ENCODE assay signal across 2 cellular contexts in genomic region chr1:23481904-23482303, GRCh38.
A peak's percentile ranks its signal among the peaks of the same experiment; 100 is the strongest.
TF ChIP-seq lines count a peak whose summit lies in the region.

No MANE protein-coding gene starts in this region.

TF ChIP-seq in HepG2, 621 proteins besides CTCF, POLR2A, EP300 and RAD21:
- no peak for TF ChIP-seq CHCHD3 (CRISPR knock-in tag; IDR thresholded peaks at IDR 0.05)
- no peak for TF ChIP-seq ZNF556 (CRISPR knock-in tag; IDR thresholded peaks at IDR 0.05; ENCODE audit: borderline replicate concordance)
- TF ChIP-seq FOXO4 (CRISPR knock-in tag; conservative IDR thresholded peaks at IDR 0.05): 0 out of 2 replicates have a peak, but pooled peaks have one; percentile 29
- TF ChIP-seq ZKSCAN1 (IDR thresholded peaks at IDR 0.05; ENCODE audit: low read length): 0 out of 2 replicates have a peak, but pooled peaks have one; percentile 55

TF ChIP-seq in SK-N-SH treated with all-trans-retinoic acid at 6 μM for 48 hours, 23 proteins besides CTCF, POLR2A, EP300 and RAD21:
- TF ChIP-seq, protein P1, sequence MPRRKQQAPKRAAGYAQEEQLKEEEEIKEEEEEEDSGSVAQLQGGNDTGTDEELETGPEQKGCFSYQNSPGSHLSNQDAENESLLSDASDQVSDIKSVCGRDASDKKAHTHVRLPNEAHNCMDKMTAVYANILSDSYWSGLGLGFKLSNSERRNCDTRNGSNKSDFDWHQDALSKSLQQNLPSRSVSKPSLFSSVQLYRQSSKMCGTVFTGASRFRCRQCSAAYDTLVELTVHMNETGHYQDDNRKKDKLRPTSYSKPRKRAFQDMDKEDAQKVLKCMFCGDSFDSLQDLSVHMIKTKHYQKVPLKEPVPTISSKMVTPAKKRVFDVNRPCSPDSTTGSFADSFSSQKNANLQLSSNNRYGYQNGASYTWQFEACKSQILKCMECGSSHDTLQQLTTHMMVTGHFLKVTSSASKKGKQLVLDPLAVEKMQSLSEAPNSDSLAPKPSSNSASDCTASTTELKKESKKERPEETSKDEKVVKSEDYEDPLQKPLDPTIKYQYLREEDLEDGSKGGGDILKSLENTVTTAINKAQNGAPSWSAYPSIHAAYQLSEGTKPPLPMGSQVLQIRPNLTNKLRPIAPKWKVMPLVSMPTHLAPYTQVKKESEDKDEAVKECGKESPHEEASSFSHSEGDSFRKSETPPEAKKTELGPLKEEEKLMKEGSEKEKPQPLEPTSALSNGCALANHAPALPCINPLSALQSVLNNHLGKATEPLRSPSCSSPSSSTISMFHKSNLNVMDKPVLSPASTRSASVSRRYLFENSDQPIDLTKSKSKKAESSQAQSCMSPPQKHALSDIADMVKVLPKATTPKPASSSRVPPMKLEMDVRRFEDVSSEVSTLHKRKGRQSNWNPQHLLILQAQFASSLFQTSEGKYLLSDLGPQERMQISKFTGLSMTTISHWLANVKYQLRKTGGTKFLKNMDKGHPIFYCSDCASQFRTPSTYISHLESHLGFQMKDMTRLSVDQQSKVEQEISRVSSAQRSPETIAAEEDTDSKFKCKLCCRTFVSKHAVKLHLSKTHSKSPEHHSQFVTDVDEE (CRISPR knock-in tag; IDR thresholded peaks at IDR 0.05): no peak
- TF ChIP-seq ZC3H10 (CRISPR knock-in tag; IDR thresholded peaks at IDR 0.05) (no peak), TCF4 (CRISPR knock-in tag; IDR thresholded peaks at IDR 0.05; ENCODE audit: borderline replicate concordance) (no peak), ZNF70 (CRISPR knock-in tag; IDR thresholded peaks at IDR 0.05) (no peak), ZFP3 (CRISPR knock-in tag; IDR thresholded peaks at IDR 0.05) (no peak), PPARA (CRISPR knock-in tag; IDR thresholded peaks at IDR 0.05; ENCODE audit: borderline replicate concordance) (no peak), CSDC2 (CRISPR knock-in tag; IDR thresholded peaks at IDR 0.05) (no peak), GLIS3 (CRISPR knock-in tag; IDR thresholded peaks at IDR 0.05) (no peak), PATZ1 (CRISPR knock-in tag; IDR thresholded peaks at IDR 0.05; ENCODE audit: borderline replicate concordance) (no peak), ZFP30 (CRISPR knock-in tag; IDR thresholded peaks at IDR 0.05) (no peak), POU6F1 (CRISPR knock-in tag; IDR thresholded peaks at IDR 0.05; ENCODE audit: borderline replicate concordance, low read depth) (no peak), BACH2 (CRISPR knock-in tag; IDR thresholded peaks at IDR 0.05; ENCODE audit: borderline replicate concordance) (no peak), ZNF8 (CRISPR knock-in tag; IDR thresholded peaks at IDR 0.05) (no peak)
- TF ChIP-seq, protein P2, sequence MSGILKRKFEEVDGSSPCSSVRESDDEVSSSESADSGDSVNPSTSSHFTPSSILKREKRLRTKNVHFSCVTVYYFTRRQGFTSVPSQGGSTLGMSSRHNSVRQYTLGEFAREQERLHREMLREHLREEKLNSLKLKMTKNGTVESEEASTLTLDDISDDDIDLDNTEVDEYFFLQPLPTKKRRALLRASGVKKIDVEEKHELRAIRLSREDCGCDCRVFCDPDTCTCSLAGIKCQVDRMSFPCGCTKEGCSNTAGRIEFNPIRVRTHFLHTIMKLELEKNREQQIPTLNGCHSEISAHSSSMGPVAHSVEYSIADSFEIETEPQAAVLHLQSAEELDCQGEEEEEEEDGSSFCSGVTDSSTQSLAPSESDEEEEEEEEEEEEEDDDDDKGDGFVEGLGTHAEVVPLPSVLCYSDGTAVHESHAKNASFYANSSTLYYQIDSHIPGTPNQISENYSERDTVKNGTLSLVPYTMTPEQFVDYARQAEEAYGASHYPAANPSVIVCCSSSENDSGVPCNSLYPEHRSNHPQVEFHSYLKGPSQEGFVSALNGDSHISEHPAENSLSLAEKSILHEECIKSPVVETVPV (CRISPR knock-in tag; IDR thresholded peaks at IDR 0.05): no peak
